In genomic region chr6:45813943-45814342, GRCh38 we compare ENCODE assay signal across 1 cellular context.
TF ChIP-seq lines count a peak whose summit lies in the region.

No MANE protein-coding gene starts in this region.

TF ChIP-seq in HepG2, 621 proteins besides CTCF, POLR2A, EP300 and RAD21 (continued from another document):
- TF ChIP-seq NR0B2 (CRISPR knock-in tag; IDR thresholded peaks at IDR 0.05) (no peak), REL (CRISPR knock-in tag; conservative IDR thresholded peaks at IDR 0.05) (no peak), SNRNP70 (IDR thresholded peaks at IDR 0.05; ENCODE audit: low read depth, low read length) (no peak), SOX5 (CRISPR knock-in tag; IDR thresholded peaks at IDR 0.05; ENCODE audit: borderline replicate concordance) (no peak), ZNF343 (CRISPR knock-in tag; IDR thresholded peaks at IDR 0.05) (no peak), ZNF577 (CRISPR knock-in tag; IDR thresholded peaks at IDR 0.05; ENCODE audit: borderline replicate concordance, low read depth) (no peak), DZIP1 (CRISPR knock-in tag; IDR thresholded peaks at IDR 0.05) (no peak)
